2 cellular contexts compared by ENCODE assay signal in genomic region chr20:24840121-24840713, GRCh38.
A peak's percentile ranks its signal among the peaks of the same experiment; 100 is the strongest.
TF ChIP-seq lines count a peak whose summit lies in the region.

No MANE protein-coding gene starts in this region.

TF ChIP-seq in GM23338, 12 proteins besides CTCF, POLR2A, EP300 and RAD21:
- no peak for TF ChIP-seq ZNF331 (CRISPR knock-in tag; IDR thresholded peaks at IDR 0.05; ENCODE audit: low read depth)
- TF ChIP-seq CREB1 (CRISPR knock-in tag; IDR thresholded peaks at IDR 0.05; ENCODE audit: low read depth), result no peak
- no peak for TF ChIP-seq REST (IDR thresholded peaks at IDR 0.05; ENCODE audit: unreplicated experiment)
- TF ChIP-seq ZNF114 (CRISPR knock-in tag; IDR thresholded peaks at IDR 0.05), result no peak
- TF ChIP-seq JUNB (IDR thresholded peaks at IDR 0.05; ENCODE audit: unreplicated experiment), result no peak
- no peak for TF ChIP-seq NANOG (IDR thresholded peaks at IDR 0.05; ENCODE audit: borderline replicate concordance)
- TF ChIP-seq EZH2 (IDR thresholded peaks at IDR 0.05; ENCODE audit: low read depth, unreplicated experiment), result no peak
- TF ChIP-seq EZH2phosphoT487 (IDR thresholded peaks at IDR 0.05; ENCODE audit: unreplicated experiment), result no peak
- no peak for TF ChIP-seq STAT1 (IDR thresholded peaks at IDR 0.05; ENCODE audit: unreplicated experiment)
- TF ChIP-seq POLR2AphosphoS5 (IDR thresholded peaks at IDR 0.05; ENCODE audit: low read depth), result no peak
- TF ChIP-seq ZNF462 (CRISPR knock-in tag; IDR thresholded peaks at IDR 0.05), result no peak
- TF ChIP-seq ETS1 (IDR thresholded peaks at IDR 0.05), result no peak
TF ChIP-seq in GM23338: peak in this region for 0.

TF ChIP-seq in GM12878, 131 proteins besides CTCF, POLR2A, EP300 and RAD21:
- TF ChIP-seq RUNX3 (IDR thresholded peaks at IDR 0.05; ENCODE audit: low read length) (peak; percentile 29; the same call in 1 of the 2 replicates), REST (IDR thresholded peaks at IDR 0.05; ENCODE audit: low read depth, low read length) (no peak), NR2C2 (IDR thresholded peaks at IDR 0.05; ENCODE audit: borderline replicate concordance, control insufficient read depth, insufficient read length, low read depth) (no peak)
TF ChIP-seq in GM12878: peak in this region for 1.
